8 cellular contexts compared by ENCODE assay signal in genomic region chr6:89117285-89118108, GRCh38.
DNase-seq lines count a peak whose midpoint lies in the region; ATAC-seq and TF ChIP-seq lines count a peak whose summit lies in the region.

SRSF12 (minus strand) TSS chr6:89118071; CDS start chr6:89117887, 184 bp downstream.

- no peaks in the 10 kb centered on the region for H3F3A ChIP-seq in SU-DHL-6 (ENCODE audit: insufficient read depth)

- H3K9me2 ChIP-seq in SU-DHL-6 (replicated peaks; ENCODE audit: insufficient read depth, low read length), result no peaks in the 10 kb centered on the region

- H3K79me2 ChIP-seq in SU-DHL-6 (ENCODE audit: insufficient read depth, low read length), result no peaks in the 10 kb centered on the region

- no peaks in the 10 kb centered on the region for H3K36me3 ChIP-seq in SU-DHL-6 (ENCODE audit: low read length)
- H3K36me3 ChIP-seq in iPS-15b (ENCODE audit: control insufficient read depth, insufficient read depth, low read length), result no peaks in the 10 kb centered on the region

- TF ChIP-seq CTCF in AG10803 (conservative IDR thresholded peaks at IDR 0.05; ENCODE audit: low read length), result no peak
- no peak for TF ChIP-seq CTCF in SU-DHL-6 (IDR thresholded peaks at IDR 0.05; ENCODE audit: insufficient read depth, low read length, poor library complexity, severe bottlenecking)
- TF ChIP-seq CTCF in astrocyte of the spinal cord (IDR thresholded peaks at IDR 0.05; ENCODE audit: low read depth, low read length), result no peak

- H3K4me3 ChIP-seq in AG10803 (ENCODE audit: low read length) (peak within 1 kb of the TSS; percentile 53), SU-DHL-6 (ENCODE audit: insufficient read depth, low read length, poor library complexity, severe bottlenecking) (peak within 1 kb of the TSS; percentile 48), astrocyte of the spinal cord (ENCODE audit: low read depth, low read length) (peak within 1 kb of the TSS; percentile 48), iPS-15b (ENCODE audit: low read depth, low read length) (peak within 1 kb of the TSS; percentile 70), skin epidermis (peak within 1 kb of the TSS; percentile 50 to 71 (median 59))

- H3K9ac ChIP-seq in SU-DHL-6 (ENCODE audit: low read length) (peak within 1 kb of the TSS; percentile 29; the same call in 1 of the 2 replicates), iPS-15b (ENCODE audit: low read depth, low read length) (peak within 1 kb of the TSS; percentile 14)

- no peaks in the 10 kb centered on the region for H3K4me1 ChIP-seq in iPS-15b (ENCODE audit: control insufficient read depth, insufficient read depth, low read length)

- H3K27me3 ChIP-seq in SU-DHL-6 (ENCODE audit: low read length) (no peaks in the 10 kb centered on the region), iPS-15b (ENCODE audit: control insufficient read depth, insufficient read depth, low read length) (peaks cover 31% of the 10 kb centered on the region)

- H3K27ac ChIP-seq in SU-DHL-6 (ENCODE audit: low read depth, low read length) (no peak within 1 kb of the TSS), skin epidermis (peak within 1 kb of the TSS in 11 of 21 experiments; percentile 0 to 82 (median 64))

- no peaks in the 10 kb centered on the region for H4K20me1 ChIP-seq in SU-DHL-6 (ENCODE audit: low read depth, low read length)

- in situ Hi-C loops in astrocyte of the spinal cord (cut with HindIII; ENCODE audit: low sequenced_read_pairs), result no loop called here

- ATAC-seq in GM19035 (IDR thresholded peaks at IDR 0.05; ENCODE audit: unreplicated experiment) (peak; percentile 85), HG03439 (IDR thresholded peaks at IDR 0.05; ENCODE audit: unreplicated experiment) (peak; percentile 85)

- H3K9me3 ChIP-seq in SU-DHL-6 (ENCODE audit: insufficient read depth, low read length) (no peaks in the 10 kb centered on the region), iPS-15b (ENCODE audit: control insufficient read depth, insufficient read depth, low read length) (no peaks in the 10 kb centered on the region)

- H3K4me2 ChIP-seq in SU-DHL-6 (ENCODE audit: low read depth, low read length, poor library complexity, severe bottlenecking), result peak within 1 kb of the TSS; percentile 59

- peak within 1 kb of the TSS; percentile 73 for H2AFZ ChIP-seq in SU-DHL-6 (ENCODE audit: low read depth, low read length, severe bottlenecking)

- DNase-seq in AG10803 (ENCODE audit: low read depth), result peak; percentile 26
- no peak for DNase-seq in astrocyte of the spinal cord (ENCODE audit: low read depth, low spot score)
- no peak for DNase-seq in midbrain (lab: John Stamatoyannopoulos, UW)
